Comparison of ENCODE assay signal across 8 cellular contexts in the genomic region with DNA sequence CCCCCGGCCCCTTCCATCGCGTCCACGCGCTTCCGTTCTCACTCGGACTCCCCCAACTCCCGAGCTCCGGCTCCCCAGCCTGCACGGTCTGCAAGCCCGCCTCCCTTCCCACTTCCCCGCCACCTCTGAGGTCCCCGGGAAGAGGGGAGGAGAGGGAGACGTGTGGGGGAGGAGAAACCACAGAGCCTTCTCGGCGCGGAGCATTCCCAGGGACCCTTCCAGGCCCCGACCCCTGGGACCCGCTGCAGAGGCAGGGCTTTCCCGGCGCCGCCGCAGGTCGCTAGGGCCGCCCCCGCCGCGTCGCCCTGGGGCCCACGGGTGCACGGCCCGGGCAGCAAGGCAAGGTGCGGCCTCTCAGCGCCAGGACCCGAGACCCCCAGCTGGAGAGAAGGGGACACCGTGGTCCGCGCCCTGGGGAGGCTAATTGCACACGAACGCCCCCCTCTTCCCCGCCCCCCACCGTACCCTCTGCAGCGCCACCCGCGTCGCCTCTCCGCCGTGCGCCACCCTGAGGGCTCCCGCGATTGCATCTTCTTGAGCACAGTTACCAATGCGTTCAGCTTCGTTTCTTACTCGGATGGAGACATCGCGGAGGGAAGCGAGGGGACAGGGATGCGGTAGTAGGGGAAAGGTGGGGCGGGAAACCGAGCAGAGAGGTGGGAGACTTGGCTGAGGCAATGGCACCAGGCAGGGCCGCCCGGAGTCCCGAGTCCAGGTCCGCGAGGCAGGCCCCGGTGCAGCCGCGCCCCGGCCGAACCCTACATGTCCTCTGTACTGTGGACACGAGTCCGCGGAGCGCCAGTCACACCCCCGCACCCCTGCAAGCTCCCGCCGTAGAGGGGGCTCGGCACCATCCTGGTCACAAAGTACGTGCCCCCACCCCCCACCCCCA. TPM values are rescaled to one million over a fixed set of nuclear protein-coding genes. Genes with fewer than 3 reads are reported as not detected.
DNase-seq lines count a peak whose midpoint lies in the region; TF ChIP-seq lines count a peak whose summit lies in the region.

No MANE protein-coding gene starts in this region.

- H3K9me2 ChIP-seq in MM.1S (replicated peaks; ENCODE audit: insufficient read depth, low read length) = no peaks in the 10 kb centered on the region

- H3K4me1 Mint-ChIP-seq in dendritic cell treated with granulocyte-macrophage colony-stimulating factor and Interleukin-4, amounts not matched to agents 40 ng/mL and 50 ng/mL, for 4 days (ENCODE audit: low read depth) = peaks cover 30% of the 10 kb centered on the region

- TF ChIP-seq RAD21 in liver (IDR thresholded peaks at IDR 0.05) = peak in 1 of 2 donors; percentile 30

- peaks cover 80% of the 10 kb centered on the region for H3K27me3 Mint-ChIP-seq in dendritic cell treated with granulocyte-macrophage colony-stimulating factor and Interleukin-4, amounts not matched to agents 40 ng/mL and 50 ng/mL, for 4 days

- intact Hi-C loops in dendritic cell treated with granulocyte-macrophage colony-stimulating factor and Interleukin-4, amounts not matched to agents 40 ng/mL and 50 ng/mL, for 4 days (cut with micrococcal nuclease) = loop anchor here (5.0 to 10.0 kb wide), 5 partner anchors 36 to 758 kb away; a partner anchor contains a TSS

- WGBS in liver = under 1% methylated on average over 79 of the region's 79 CpGs

- H3K27ac Mint-ChIP-seq in dendritic cell treated with granulocyte-macrophage colony-stimulating factor and Interleukin-4, amounts not matched to agents 40 ng/mL and 50 ng/mL, for 4 days = no peak overlapping the region

- no peaks in the 10 kb centered on the region for H3K79me2 ChIP-seq in MM.1S (ENCODE audit: low read length)

- H3K9me3 Mint-ChIP-seq in dendritic cell treated with granulocyte-macrophage colony-stimulating factor and Interleukin-4, amounts not matched to agents 40 ng/mL and 50 ng/mL, for 4 days = no peaks in the 10 kb centered on the region

- H3K9me3 ChIP-seq in MM.1S (replicated peaks; ENCODE audit: insufficient read depth, low read length) = no peaks in the 10 kb centered on the region
- H3K9me3 ChIP-seq in liver (ENCODE audit: control insufficient read depth in 4 of 4, low read length in 3 of 4) = no peaks in the 10 kb centered on the region

- H3K36me3 Mint-ChIP-seq in dendritic cell treated with granulocyte-macrophage colony-stimulating factor and Interleukin-4, amounts not matched to agents 40 ng/mL and 50 ng/mL, for 4 days (ENCODE audit: low read depth) = no peaks in the 10 kb centered on the region

- DNase-seq in NCI-H1436 (lab: John Stamatoyannopoulos, UW) = peak; percentile 51
- no peak for DNase-seq in NCI-H1436 treated with DMSO at 0.1 percent for 48 hours (lab: John Stamatoyannopoulos, UW)
- DNase-seq in HCEC 1CT = peak; percentile 53
- peak; percentile 65 for DNase-seq in MM.1S
- DNase-seq in activated CD4-positive, CD25-positive, alpha-beta regulatory T cell (lab: John Stamatoyannopoulos, UW) = peak in 3 of 4 experiments; percentile 19 to 34 (median 23)
- DNase-seq in stimulated activated CD8-positive, alpha-beta memory T cell treated with anti-CD3 and anti-CD28 coated beads, Interleukin-4, amount 100 ng/mL, for 48 hours = peak; percentile 70

- H3K4me1 ChIP-seq in MM.1S (ENCODE audit: low read length) = no peaks in the 10 kb centered on the region
- peaks cover 3 to 58% (median 37%) of the 10 kb centered on the region in 4 donors for H3K4me1 ChIP-seq in liver (ENCODE audit: control insufficient read depth in 4 of 4, insufficient read depth in 4 of 4, low read length in 3 of 4)

- no peaks in the 10 kb centered on the region for H4K20me1 ChIP-seq in MM.1S (ENCODE audit: insufficient read depth, low read length)

- H3K36me3 ChIP-seq in MM.1S (replicated peaks; ENCODE audit: insufficient read depth, low read length) (no peaks in the 10 kb centered on the region), liver (ENCODE audit: control insufficient read depth in 4 of 4, insufficient read depth in 3 of 4, low read depth in 1 of 4, low read length in 3 of 4) (no peaks in the 10 kb centered on the region)

- peak overlapping the region; percentile 100 for H3K4me2 ChIP-seq in MM.1S (ENCODE audit: low read depth, low read length)

- peak overlapping the region; percentile 84 for H3K4me3 ChIP-seq in MM.1S (ENCODE audit: low read length)
- peak overlapping the region; percentile 74 to 84 (median 80) for H3K4me3 ChIP-seq in liver (ENCODE audit: low read depth in 1 of 3, low read length in 3 of 3)

- H3K4me3 Mint-ChIP-seq in dendritic cell treated with granulocyte-macrophage colony-stimulating factor and Interleukin-4, amounts not matched to agents 40 ng/mL and 50 ng/mL, for 4 days = peak overlapping the region; percentile 81

- H3K9ac ChIP-seq in MM.1S (ENCODE audit: low read length) (peak overlapping the region; percentile 40; the same call in 1 of the 2 replicates), liver (ENCODE audit: low read depth in 1 of 2, low read length in 2 of 2) (no peak overlapping the region)

- peaks cover 3% of the 10 kb centered on the region; the same call in 1 of the 2 replicates for H3F3A ChIP-seq in MM.1S (ENCODE audit: insufficient read depth, low read length)

- H3K27ac ChIP-seq in MM.1S (ENCODE audit: low read length) (no peak overlapping the region), liver (ENCODE audit: low read depth in 1 of 2, low read length in 2 of 2) (peak overlapping the region; percentile 73 to 87)

- H3K27me3 ChIP-seq in MM.1S (replicated peaks; ENCODE audit: insufficient read depth, low read length) (peaks cover 43% of the 10 kb centered on the region), liver (ENCODE audit: control insufficient read depth in 4 of 4, insufficient read depth in 4 of 4, low read length in 3 of 4) (no peaks in the 10 kb centered on the region)

- H2AFZ ChIP-seq in MM.1S (ENCODE audit: low read length) = peak overlapping the region; percentile 99

- TF ChIP-seq CTCF in MM.1S (IDR thresholded peaks at IDR 0.05; ENCODE audit: low read length) (peak; percentile 68), liver (IDR thresholded peaks at IDR 0.05; ENCODE audit: low read depth, low read length, missing input control) (no peak)

TF ChIP-seq in liver, 16 proteins besides CTCF, POLR2A, EP300 and RAD21 (continues in another document):
- TF ChIP-seq FOXA1 (IDR thresholded peaks at IDR 0.05) (no peak), HNF4G (IDR thresholded peaks at IDR 0.05) (peak; percentile 30), SP1 (IDR thresholded peaks at IDR 0.05) (no peak), RXRA (IDR thresholded peaks at IDR 0.05) (no peak), JUND (IDR thresholded peaks at IDR 0.05) (no peak), GABPA (IDR thresholded peaks at IDR 0.05 in 1 of 2, conservative IDR thresholded peaks at IDR 0.05 in 1 of 2) (no peak), YY1 (IDR thresholded peaks at IDR 0.05) (no peak), EGR1 (IDR thresholded peaks at IDR 0.05; ENCODE audit: low read depth in 2 of 2) (peak in 1 of 2 donors; percentile 38), NR2F2 (IDR thresholded peaks at IDR 0.05) (no peak)
- TF ChIP-seq, protein P1, sequence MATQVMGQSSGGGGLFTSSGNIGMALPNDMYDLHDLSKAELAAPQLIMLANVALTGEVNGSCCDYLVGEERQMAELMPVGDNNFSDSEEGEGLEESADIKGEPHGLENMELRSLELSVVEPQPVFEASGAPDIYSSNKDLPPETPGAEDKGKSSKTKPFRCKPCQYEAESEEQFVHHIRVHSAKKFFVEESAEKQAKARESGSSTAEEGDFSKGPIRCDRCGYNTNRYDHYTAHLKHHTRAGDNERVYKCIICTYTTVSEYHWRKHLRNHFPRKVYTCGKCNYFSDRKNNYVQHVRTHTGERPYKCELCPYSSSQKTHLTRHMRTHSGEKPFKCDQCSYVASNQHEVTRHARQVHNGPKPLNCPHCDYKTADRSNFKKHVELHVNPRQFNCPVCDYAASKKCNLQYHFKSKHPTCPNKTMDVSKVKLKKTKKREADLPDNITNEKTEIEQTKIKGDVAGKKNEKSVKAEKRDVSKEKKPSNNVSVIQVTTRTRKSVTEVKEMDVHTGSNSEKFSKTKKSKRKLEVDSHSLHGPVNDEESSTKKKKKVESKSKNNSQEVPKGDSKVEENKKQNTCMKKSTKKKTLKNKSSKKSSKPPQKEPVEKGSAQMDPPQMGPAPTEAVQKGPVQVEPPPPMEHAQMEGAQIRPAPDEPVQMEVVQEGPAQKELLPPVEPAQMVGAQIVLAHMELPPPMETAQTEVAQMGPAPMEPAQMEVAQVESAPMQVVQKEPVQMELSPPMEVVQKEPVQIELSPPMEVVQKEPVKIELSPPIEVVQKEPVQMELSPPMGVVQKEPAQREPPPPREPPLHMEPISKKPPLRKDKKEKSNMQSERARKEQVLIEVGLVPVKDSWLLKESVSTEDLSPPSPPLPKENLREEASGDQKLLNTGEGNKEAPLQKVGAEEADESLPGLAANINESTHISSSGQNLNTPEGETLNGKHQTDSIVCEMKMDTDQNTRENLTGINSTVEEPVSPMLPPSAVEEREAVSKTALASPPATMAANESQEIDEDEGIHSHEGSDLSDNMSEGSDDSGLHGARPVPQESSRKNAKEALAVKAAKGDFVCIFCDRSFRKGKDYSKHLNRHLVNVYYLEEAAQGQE (IDR thresholded peaks at IDR 0.05) = no peak
- TF ChIP-seq, protein P2, sequence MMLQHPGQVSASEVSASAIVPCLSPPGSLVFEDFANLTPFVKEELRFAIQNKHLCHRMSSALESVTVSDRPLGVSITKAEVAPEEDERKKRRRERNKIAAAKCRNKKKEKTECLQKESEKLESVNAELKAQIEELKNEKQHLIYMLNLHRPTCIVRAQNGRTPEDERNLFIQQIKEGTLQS (IDR thresholded peaks at IDR 0.05) = no peak
- TF ChIP-seq, protein P3, sequence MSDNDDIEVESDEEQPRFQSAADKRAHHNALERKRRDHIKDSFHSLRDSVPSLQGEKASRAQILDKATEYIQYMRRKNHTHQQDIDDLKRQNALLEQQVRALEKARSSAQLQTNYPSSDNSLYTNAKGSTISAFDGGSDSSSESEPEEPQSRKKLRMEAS (IDR thresholded peaks at IDR 0.05) = no peak
- TF ChIP-seq, protein P4, sequence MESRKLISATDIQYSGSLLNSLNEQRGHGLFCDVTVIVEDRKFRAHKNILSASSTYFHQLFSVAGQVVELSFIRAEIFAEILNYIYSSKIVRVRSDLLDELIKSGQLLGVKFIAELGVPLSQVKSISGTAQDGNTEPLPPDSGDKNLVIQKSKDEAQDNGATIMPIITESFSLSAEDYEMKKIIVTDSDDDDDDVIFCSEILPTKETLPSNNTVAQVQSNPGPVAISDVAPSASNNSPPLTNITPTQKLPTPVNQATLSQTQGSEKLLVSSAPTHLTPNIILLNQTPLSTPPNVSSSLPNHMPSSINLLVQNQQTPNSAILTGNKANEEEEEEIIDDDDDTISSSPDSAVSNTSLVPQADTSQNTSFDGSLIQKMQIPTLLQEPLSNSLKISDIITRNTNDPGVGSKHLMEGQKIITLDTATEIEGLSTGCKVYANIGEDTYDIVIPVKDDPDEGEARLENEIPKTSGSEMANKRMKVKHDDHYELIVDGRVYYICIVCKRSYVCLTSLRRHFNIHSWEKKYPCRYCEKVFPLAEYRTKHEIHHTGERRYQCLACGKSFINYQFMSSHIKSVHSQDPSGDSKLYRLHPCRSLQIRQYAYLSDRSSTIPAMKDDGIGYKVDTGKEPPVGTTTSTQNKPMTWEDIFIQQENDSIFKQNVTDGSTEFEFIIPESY (IDR thresholded peaks at IDR 0.05) = no peak

RNA-seq across cellular contexts. Expression of a gene that starts 29.0 kb away (rescaled TPM):
- 1 to 10 TPM; 2.3 to 2.6 TPM for total RNA-seq in liver
- under 1 TPM; 0.63 to 0.84 TPM for polyA plus RNA-seq in liver

RNA-seq across cellular contexts. Expression of a gene that starts 37.5 kb away (rescaled TPM):
- 10 to 100 TPM; 31.4 to 47.4 TPM for total RNA-seq in liver
- 10 to 100 TPM; 11.9 to 13.9 TPM for polyA plus RNA-seq in liver
